ENCODE assay signal across 13 cellular contexts in genomic region chr7:117588352-117588794, GRCh38.
DNase-seq lines count a peak whose midpoint lies in the region; ATAC-seq and TF ChIP-seq lines count a peak whose summit lies in the region.
"Had no signal": no experiment of that assay in that cellular context is flagged by ENCODE, and none has a peak within 500 bp of the region (broad histone marks: within the 10 kb centered on the region; RNA-seq: fewer than 3 reads in every experiment).

No MANE protein-coding gene starts in this region.

- H3K27me3 Mint-ChIP-seq in stimulated activated naive CD8-positive, alpha-beta T cell treated with anti-CD3 and anti-CD28 coated beads, Interleukin-15, amount 100 ng/mL, for 72 hours = no peaks in the 10 kb centered on the region
- H3K27me3 Mint-ChIP-seq: activated B cell treated with CpG ODN at 0.5 μM for 24 hours; dendritic cell treated with granulocyte-macrophage colony-stimulating factor and Interleukin-4, amounts not matched to agents 40 ng/mL and 50 ng/mL, for 4 days had no signal

- ATAC-seq in GM18520 (IDR thresholded peaks at IDR 0.05; ENCODE audit: unreplicated experiment) (peak; percentile 46), HG03469 (IDR thresholded peaks at IDR 0.05; ENCODE audit: unreplicated experiment) (peak; percentile 57), left cardiac atrium (no peak)
- no peak for ATAC-seq in stimulated activated naive CD8-positive, alpha-beta T cell treated with anti-CD3 and anti-CD28 coated beads, Interleukin-15, amount 100 ng/mL, for 72 hours
- ATAC-seq: stimulated activated naive CD8-positive, alpha-beta T cell treated with anti-CD3 and anti-CD28 coated beads, Interleukin-15, Interleukin-2, amounts not matched to agents 100 U/mL and 50 U/mL, for 24 hours had no signal

- H3K4me1 Mint-ChIP-seq in stimulated activated naive CD8-positive, alpha-beta T cell treated with anti-CD3 and anti-CD28 coated beads, Interleukin-15, amount 100 ng/mL, for 72 hours = no peaks in the 10 kb centered on the region
- H3K4me1 Mint-ChIP-seq: activated B cell treated with CpG ODN at 0.5 μM for 24 hours had no signal

- TF ChIP-seq CTCF in astrocyte of the cerebellum (IDR thresholded peaks at IDR 0.05; ENCODE audit: low read depth, low read length, missing control alignments) = no peak

- in situ Hi-C loops in astrocyte of the cerebellum (cut with HindIII; ENCODE audit: low sequenced_read_pairs) = no loop called here

- intact Hi-C loops in left cardiac atrium (cut with DNase I) = no loop called here

- DNase-seq in astrocyte of the cerebellum (ENCODE audit: low read depth) (peak; percentile 6), non-pigmented ciliary epithelial cell (ENCODE audit: low read depth) (peak; percentile 6), left cardiac atrium (no peak), NAMALWA (ENCODE audit: low spot score) (no peak), DMS79 treated with DMSO at 0.1 percent for 48 hours (lab: John Stamatoyannopoulos, UW) (no peak)
- no peak for DNase-seq in stimulated activated naive CD8-positive, alpha-beta T cell treated with anti-CD3 and anti-CD28 coated beads, Interleukin-15, amount 100 ng/mL, for 72 hours
- DNase-seq: activated B cell treated with CpG ODN at 0.5 μM for 24 hours; activated effector memory CD4-positive, alpha-beta T cell treated with Interleukin-2 at 50 U/mL for 16 hours; NCI-H187; stimulated activated naive CD8-positive, alpha-beta T cell treated with anti-CD3 and anti-CD28 coated beads, Interleukin-15, Interleukin-2, amounts not matched to agents 100 U/mL and 50 U/mL, for 24 hours had no signal

- H3K27ac Mint-ChIP-seq in stimulated activated naive CD8-positive, alpha-beta T cell treated with anti-CD3 and anti-CD28 coated beads, Interleukin-15, amount 100 ng/mL, for 72 hours = no peak overlapping the region
- H3K27ac Mint-ChIP-seq: activated B cell treated with CpG ODN at 0.5 μM for 24 hours; dendritic cell treated with granulocyte-macrophage colony-stimulating factor and Interleukin-4, amounts not matched to agents 40 ng/mL and 50 ng/mL, for 4 days had no signal

- H3K9me3 Mint-ChIP-seq in stimulated activated naive CD8-positive, alpha-beta T cell treated with anti-CD3 and anti-CD28 coated beads, Interleukin-15, amount 100 ng/mL, for 72 hours = peaks cover 0 to 7% of the 10 kb centered on the region in 2 donors
- H3K9me3 Mint-ChIP-seq: activated B cell treated with CpG ODN at 0.5 μM for 24 hours; dendritic cell treated with granulocyte-macrophage colony-stimulating factor and Interleukin-4, amounts not matched to agents 40 ng/mL and 50 ng/mL, for 4 days had no signal

- no peak overlapping the region for H3K4me3 ChIP-seq in astrocyte of the cerebellum (ENCODE audit: low read depth, low read length)

- H3K4me3 Mint-ChIP-seq in stimulated activated naive CD8-positive, alpha-beta T cell treated with anti-CD3 and anti-CD28 coated beads, Interleukin-15, amount 100 ng/mL, for 72 hours = no peak overlapping the region
- H3K4me3 Mint-ChIP-seq: activated B cell treated with CpG ODN at 0.5 μM for 24 hours; dendritic cell treated with granulocyte-macrophage colony-stimulating factor and Interleukin-4, amounts not matched to agents 40 ng/mL and 50 ng/mL, for 4 days had no signal

Comparison
In these comparisons a context has a peak if more than half of its experiments do, and no peak if none do; other contexts are left out.
1. ATAC-seq: peak in GM18520 (single experiment) and HG03469 (single experiment); none in left cardiac atrium (0 of 2) and stimulated activated naive CD8-positive, alpha-beta T cell treated with anti-CD3 and anti-CD28 coated beads, Interleukin-15, amount 100 ng/mL, for 72 hours (single experiment).
2. DNase-seq: peak in astrocyte of the cerebellum (single experiment) and non-pigmented ciliary epithelial cell (single experiment); none in left cardiac atrium (single experiment), NAMALWA (single experiment), stimulated activated naive CD8-positive, alpha-beta T cell treated with anti-CD3 and anti-CD28 coated beads, Interleukin-15, amount 100 ng/mL, for 72 hours (0 of 2) and DMS79 treated with DMSO at 0.1 percent for 48 hours (single experiment).